In genomic region chr1:8232036-8232757, GRCh38 we compare ENCODE assay signal across 1 cellular context.
TF ChIP-seq lines count a peak whose summit lies in the region.

No MANE protein-coding gene starts in this region.

TF ChIP-seq in H1, 55 proteins besides CTCF, POLR2A, EP300 and RAD21:
- TF ChIP-seq KDM5A (IDR thresholded peaks at IDR 0.05; ENCODE audit: low read length) = no peak
- TF ChIP-seq KDM1A (IDR thresholded peaks at IDR 0.05; ENCODE audit: borderline replicate concordance, low read length) = no peak
- no peak for TF ChIP-seq CREB1 (IDR thresholded peaks at IDR 0.05)
- no peak for TF ChIP-seq GABPA (IDR thresholded peaks at IDR 0.05; ENCODE audit: borderline replicate concordance, insufficient read depth, low read length)
- TF ChIP-seq CEBPB (IDR thresholded peaks at IDR 0.05; ENCODE audit: low read depth, low read length) = no peak
- TF ChIP-seq CBX8 (IDR thresholded peaks at IDR 0.05; ENCODE audit: borderline replicate concordance, low read depth, low read length) = no peak
- no peak for TF ChIP-seq HDAC6 (IDR thresholded peaks at IDR 0.05; ENCODE audit: low read depth, low read length)
- TF ChIP-seq SIX5 (IDR thresholded peaks at IDR 0.05; ENCODE audit: low read depth, low read length) = no peak
